ENCODE assay signal across 12 cellular contexts in the genomic region with DNA sequence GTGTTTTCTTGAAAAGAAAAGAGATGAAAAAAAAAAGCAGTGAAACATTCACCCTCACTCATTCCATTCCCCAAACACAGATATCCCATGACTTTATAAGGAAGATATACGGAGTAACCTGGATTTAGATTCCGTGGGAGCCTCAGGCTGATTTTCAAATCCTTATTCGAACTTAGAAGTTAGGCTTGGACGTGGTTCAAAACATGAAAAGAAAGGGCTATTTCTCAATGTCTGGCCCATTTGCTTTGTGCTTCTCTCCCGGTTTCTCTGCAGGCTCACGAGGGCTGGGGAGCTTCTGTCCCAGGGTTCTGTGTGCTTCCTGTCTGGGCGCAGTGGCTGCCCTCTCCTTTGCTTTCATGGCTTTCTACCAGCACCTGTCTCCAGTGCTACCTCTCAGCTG. TPM values are rescaled to one million over a fixed set of nuclear protein-coding genes. Genes with fewer than 3 reads are reported as not detected.
DNase-seq lines count a peak whose midpoint lies in the region; ATAC-seq and TF ChIP-seq lines count a peak whose summit lies in the region.
"Had no signal": no experiment of that assay in that cellular context is flagged by ENCODE, and none has a peak within 500 bp of the region (broad histone marks: within the 10 kb centered on the region; RNA-seq: fewer than 3 reads in every experiment).

No MANE protein-coding gene starts in this region.

- no peaks in the 10 kb centered on the region for H4K20me1 ChIP-seq in GM23338 (replicated peaks; ENCODE audit: insufficient read depth)

- H3K27me3 Mint-ChIP-seq in GM23338 (ENCODE audit: insufficient read depth, low read depth, poor library complexity) = peaks cover 8% of the 10 kb centered on the region
- H3K27me3 Mint-ChIP-seq: activated naive CD8-positive, alpha-beta T cell had no signal

- H3K9ac ChIP-seq in skeletal muscle tissue (ENCODE audit: low read depth in 1 of 3, low read length in 3 of 3) = peak overlapping the region in 2 of 3 donors; percentile 52 to 60

- H3K27me3 ChIP-seq in GM23338 (ENCODE audit: insufficient read depth) = no peaks in the 10 kb centered on the region
- H3K27me3 ChIP-seq in skeletal muscle tissue (ENCODE audit: control insufficient read depth in 3 of 3, insufficient read depth in 3 of 3, low read length in 3 of 3) = no peaks in the 10 kb centered on the region
- H3K27me3 ChIP-seq in effector memory CD4-positive, alpha-beta T cell (replicated peaks; ENCODE audit: control insufficient read depth, insufficient read depth, low read length, poor library complexity, severe bottlenecking) = no peaks in the 10 kb centered on the region

- peaks cover 42% of the 10 kb centered on the region for H3K4me1 Mint-ChIP-seq in GM23338

- H3K4me3 Mint-ChIP-seq in GM23338 = no peak overlapping the region
- H3K4me3 Mint-ChIP-seq: activated CD4-positive, alpha-beta T cell treated with anti-CD3 and anti-CD28 coated beads, Interleukin-2, amount 10 ng/mL, durations not matched to agents 7 days and 5 days; activated naive CD8-positive, alpha-beta T cell had no signal

- no peak for DNase-seq in GM23338 (ENCODE audit: low spot score)
- no peak for DNase-seq in coronary artery (ENCODE audit: low spot score)
- DNase-seq in left lobe of liver (ENCODE audit: low spot score) = no peak
- no peak for DNase-seq in effector memory CD4-positive, alpha-beta T cell
- no peak for DNase-seq in glomerular visceral epithelial cell (ENCODE audit: extremely low spot score)
- DNase-seq in activated effector memory CD4-positive, alpha-beta T cell treated with Interleukin-2 at 50 U/mL for 16 hours = no peak
- DNase-seq: activated CD4-positive, alpha-beta T cell treated with anti-CD3 and anti-CD28 coated beads, Interleukin-2, amount 10 ng/mL, durations not matched to agents 7 days and 5 days; glutamatergic neuron; NCI-H345 had no signal

- H3K9me3 ChIP-seq in skeletal muscle tissue (ENCODE audit: control insufficient read depth in 3 of 3, low read length in 3 of 3) = no peaks in the 10 kb centered on the region
- H3K9me3 ChIP-seq in effector memory CD4-positive, alpha-beta T cell (ENCODE audit: control insufficient read depth, low read length) = no peaks in the 10 kb centered on the region

- no peaks in the 10 kb centered on the region for H3K79me2 ChIP-seq in GM23338 (replicated peaks; ENCODE audit: insufficient read depth)

- ATAC-seq in GM23338 (no peak), left lobe of liver (peak; percentile 56), GM21717 (IDR thresholded peaks at IDR 0.05; ENCODE audit: unreplicated experiment) (no peak)

- H3K36me3 ChIP-seq in GM23338 (ENCODE audit: insufficient read depth) = no peaks in the 10 kb centered on the region
- peaks cover 0 to 2% (median 2%) of the 10 kb centered on the region in 3 donors for H3K36me3 ChIP-seq in skeletal muscle tissue (ENCODE audit: control insufficient read depth in 3 of 3, insufficient read depth in 3 of 3, low read length in 3 of 3)
- H3K36me3 ChIP-seq in effector memory CD4-positive, alpha-beta T cell (ENCODE audit: control insufficient read depth, insufficient read depth, low read length) = no peaks in the 10 kb centered on the region

- no peak overlapping the region for H2AFZ ChIP-seq in GM23338

- H3K27ac ChIP-seq in GM23338 (ENCODE audit: low read depth) = peak overlapping the region; percentile 45; the same call in 1 of the 2 replicates
- H3K27ac ChIP-seq in coronary artery = peak overlapping the region; percentile 86
- H3K27ac ChIP-seq in skeletal muscle tissue (ENCODE audit: low read depth, low read length) = peak overlapping the region; percentile 58
- H3K27ac ChIP-seq in effector memory CD4-positive, alpha-beta T cell (ENCODE audit: insufficient read depth, low read length, poor library complexity, severe bottlenecking) = no peak overlapping the region

- no peak overlapping the region for H3K27ac Mint-ChIP-seq in GM23338
- H3K27ac Mint-ChIP-seq: activated CD4-positive, alpha-beta T cell treated with anti-CD3 and anti-CD28 coated beads, Interleukin-2, amount 10 ng/mL, durations not matched to agents 7 days and 5 days; activated naive CD8-positive, alpha-beta T cell had no signal

- TF ChIP-seq CTCF in GM23338 (conservative IDR thresholded peaks at IDR 0.05; ENCODE audit: low read depth in 2 of 2) (no peak), coronary artery (IDR thresholded peaks at IDR 0.05) (no peak)

- H3K9me2 ChIP-seq in GM23338 (ENCODE audit: insufficient read depth) = no peaks in the 10 kb centered on the region

- H3K4me1 ChIP-seq in GM23338 (ENCODE audit: insufficient read depth) = peaks cover 16% of the 10 kb centered on the region
- H3K4me1 ChIP-seq in skeletal muscle tissue (ENCODE audit: control insufficient read depth in 3 of 3, insufficient read depth in 3 of 3, low read length in 3 of 3) = peaks cover 63 to 77% (median 70%) of the 10 kb centered on the region in 3 donors
- H3K4me1 ChIP-seq in effector memory CD4-positive, alpha-beta T cell (ENCODE audit: control insufficient read depth, insufficient read depth, low read length, poor library complexity, severe bottlenecking) = no peaks in the 10 kb centered on the region

- no peaks in the 10 kb centered on the region for H3K36me3 Mint-ChIP-seq in GM23338 (ENCODE audit: low read depth)
- H3K36me3 Mint-ChIP-seq: activated naive CD8-positive, alpha-beta T cell had no signal

- H3K4me3 ChIP-seq in GM23338 (no peak overlapping the region), coronary artery (peak overlapping the region; percentile 20), skeletal muscle tissue (ENCODE audit: low read length in 3 of 3) (peak overlapping the region in 1 of 3 donors; percentile 15)
- H3K4me3 ChIP-seq in effector memory CD4-positive, alpha-beta T cell (ENCODE audit: insufficient read depth, low read depth, low read length, poor library complexity, severe bottlenecking) = no peak overlapping the region

- no peak overlapping the region for H3K4me2 ChIP-seq in GM23338

- no peaks in the 10 kb centered on the region for H3K9me3 Mint-ChIP-seq in GM23338

- no peaks in the 10 kb centered on the region; the same call in 1 of the 2 replicates for H3F3A ChIP-seq in GM23338 (replicated peaks; ENCODE audit: low read depth)

TF ChIP-seq in GM23338, 12 proteins besides CTCF, POLR2A, EP300 and RAD21 (continues in another document):
- TF ChIP-seq ZNF114 (CRISPR knock-in tag; IDR thresholded peaks at IDR 0.05) = no peak
- no peak for TF ChIP-seq ZNF462 (CRISPR knock-in tag; IDR thresholded peaks at IDR 0.05)
- TF ChIP-seq EZH2 (IDR thresholded peaks at IDR 0.05; ENCODE audit: low read depth, unreplicated experiment) = no peak

RNA-seq across cellular contexts. Expression of gene CUEDC1, which starts 33.9 kb away (rescaled TPM):
- total RNA-seq in GM23338 (2014; rRNA removed; shearing (Covaris generic)) = 3.0 and 3.3 TPM in 2 replicates
- polyA plus RNA-seq in GM23338 (2016; fragmentation: Nextera tagmentation; extraction: Ambion mirVana) = 7.7 and 11.3 TPM in 2 replicates
- 8.1 TPM for total RNA-seq in left lobe of liver
- total RNA-seq in skeletal muscle tissue = 10.4 TPM
